ENCODE assay signal across 12 cellular contexts in genomic region chr4:118760092-118760491, GRCh38.
DNase-seq lines count a peak whose midpoint lies in the region; ATAC-seq lines count a peak whose summit lies in the region.
"Had no signal": no experiment of that assay in that cellular context is flagged by ENCODE, and none has a peak within 500 bp of the region (broad histone marks: within the 10 kb centered on the region; RNA-seq: fewer than 3 reads in every experiment).

No MANE protein-coding gene starts in this region.

- no peak overlapping the region for H3K27ac ChIP-seq in substantia nigra (ENCODE audit: low read depth, low read length, poor library complexity, severe bottlenecking)

- DNase-seq in memory B cell (ENCODE audit: low spot score in 2 of 2) (no peak), substantia nigra (lab: John Stamatoyannopoulos, UW) (no peak), DMS79 (lab: John Stamatoyannopoulos, UW) (no peak), amygdala (lab: John Stamatoyannopoulos, UW) (no peak)
- DNase-seq: activated effector memory CD4-positive, alpha-beta T cell treated with anti-CD3 and anti-CD28 coated beads, Interleukin-2, amount 50 U/mL, for 16 hours; effector memory CD8-positive, alpha-beta T cell; NCI-H748 treated with DMSO at 0.1 percent for 48 hours; occipital lobe had no signal

- H3K27me3 Mint-ChIP-seq in memory B cell = no peaks in the 10 kb centered on the region
- H3K27me3 Mint-ChIP-seq: effector memory CD8-positive, alpha-beta T cell had no signal

- ATAC-seq in GM18861 (IDR thresholded peaks at IDR 0.05; ENCODE audit: unreplicated experiment) (peak; percentile 29), GM21576 (IDR thresholded peaks at IDR 0.05; ENCODE audit: unreplicated experiment) (peak; percentile 29), HG03139 (IDR thresholded peaks at IDR 0.05; ENCODE audit: unreplicated experiment) (peak; percentile 38), memory B cell (ENCODE audit: low read depth) (peak; percentile 38), esophagus mucosa (no peak)
- ATAC-seq: effector memory CD8-positive, alpha-beta T cell had no signal

- no peaks in the 10 kb centered on the region for H3K9me3 Mint-ChIP-seq in memory B cell
- H3K9me3 Mint-ChIP-seq: effector memory CD8-positive, alpha-beta T cell had no signal

- H3K4me1 Mint-ChIP-seq in memory B cell = peaks cover 21% of the 10 kb centered on the region

- peaks cover 20% of the 10 kb centered on the region for H3K36me3 Mint-ChIP-seq in memory B cell

- peak overlapping the region; percentile 37 for H3K4me3 Mint-ChIP-seq in memory B cell
- H3K4me3 Mint-ChIP-seq: effector memory CD8-positive, alpha-beta T cell had no signal

- H3K27ac Mint-ChIP-seq in memory B cell = peak overlapping the region; percentile 32
- H3K27ac Mint-ChIP-seq: effector memory CD8-positive, alpha-beta T cell had no signal
